In genomic region chr1:14781811-14782210, GRCh38 we compare ENCODE assay signal across 6 cellular contexts.
"Had no signal": no experiment of that assay in that cellular context is flagged by ENCODE, and none has a peak within 500 bp of the region (broad histone marks: within the 10 kb centered on the region; RNA-seq: fewer than 3 reads in every experiment).

No MANE protein-coding gene starts in this region.

- H3K4me2 ChIP-seq: KMS-11 had no signal

- FAIRE-seq: HTR-8/SVneo had no signal

- DNase-seq: IMR-90, KBM-7, KG1 had no signal

- H3K9ac ChIP-seq: KMS-11 had no signal

- H3K27ac ChIP-seq: HL-60, KMS-11 had no signal
